In genomic region chr22:18022851-18023250, GRCh38 we compare ENCODE assay signal across 9 cellular contexts. TPM values are rescaled to one million over a fixed set of nuclear protein-coding genes. Genes with fewer than 3 reads are reported as not detected.
A peak's percentile ranks its signal among the peaks of the same experiment; 100 is the strongest.
DNase-seq lines count a peak whose midpoint lies in the region; ATAC-seq, FAIRE-seq and TF ChIP-seq lines count a peak whose summit lies in the region.
"Had no signal": no experiment of that assay in that cellular context is flagged by ENCODE, and none has a peak within 500 bp of the region (broad histone marks: within the 10 kb centered on the region; RNA-seq: fewer than 3 reads in every experiment).

No MANE protein-coding gene starts in this region.

- H3K27ac Mint-ChIP-seq in activated CD4-positive, alpha-beta T cell treated with anti-CD3 and anti-CD28 coated beads, Interleukin-2, amount 10 ng/mL, durations not matched to agents 24 days and 14 days, result no peak overlapping the region
- H3K27ac Mint-ChIP-seq in activated CD4-positive, alpha-beta T cell treated with anti-CD3 and anti-CD28 coated beads for 36 hours, result no peak overlapping the region

- peak overlapping the region; percentile 74 for H3K9ac ChIP-seq in adipocyte (ENCODE audit: low read length)
- H3K9ac ChIP-seq in keratinocyte (ENCODE audit: control insufficient read depth, extremely low read depth, insufficient read depth, low read length), result peak overlapping the region; percentile 88
- no peak overlapping the region for H3K9ac ChIP-seq in subcutaneous abdominal adipose tissue (ENCODE audit: low read length in 5 of 5)

- H3K9me3 Mint-ChIP-seq in activated CD4-positive, alpha-beta T cell treated with anti-CD3 and anti-CD28 coated beads, Interleukin-2, amount 10 ng/mL, durations not matched to agents 24 days and 14 days, result no peaks in the 10 kb centered on the region
- H3K9me3 Mint-ChIP-seq in activated CD4-positive, alpha-beta T cell treated with anti-CD3 and anti-CD28 coated beads for 36 hours (ENCODE audit: low read depth), result no peaks in the 10 kb centered on the region

- DNase-seq in activated CD4-positive, alpha-beta T cell treated with anti-CD3 and anti-CD28 coated beads, Interleukin-2, amount 10 ng/mL, durations not matched to agents 24 days and 14 days, result no peak
- DNase-seq in activated CD4-positive, alpha-beta T cell treated with anti-CD3 and anti-CD28 coated beads for 36 hours, result no peak
- DNase-seq in adipocyte (ENCODE audit: low read depth) (no peak), keratinocyte (ENCODE audit: low read depth, low spot score) (no peak), occipital lobe (lab: John Stamatoyannopoulos, UW) (no peak), posterior vena cava (ENCODE audit: low spot score) (no peak), T-helper 1 cell (no peak)

- peak; percentile 34 for FAIRE-seq in keratinocyte (lab: Jason Lieb, UNC)
- FAIRE-seq: GM19239 had no signal

- no peak for ATAC-seq in activated CD4-positive, alpha-beta T cell treated with anti-CD3 and anti-CD28 coated beads for 36 hours

- H3K9me3 ChIP-seq in adipocyte (ENCODE audit: control insufficient read depth, low read length), result no peaks in the 10 kb centered on the region
- H3K9me3 ChIP-seq in keratinocyte (ENCODE audit: control insufficient read depth, low read depth, low read length), result no peaks in the 10 kb centered on the region
- H3K9me3 ChIP-seq in subcutaneous abdominal adipose tissue (ENCODE audit: control insufficient read depth in 5 of 5, low read length in 5 of 5), result no peaks in the 10 kb centered on the region

- H4K20me1 ChIP-seq in keratinocyte (ENCODE audit: control insufficient read depth, extremely low read depth, insufficient read depth, low read length), result no peaks in the 10 kb centered on the region

- no peak overlapping the region for H3K4me3 ChIP-seq in adipocyte (ENCODE audit: low read length)
- peak overlapping the region; percentile 71 to 92 (median 74) for H3K4me3 ChIP-seq in keratinocyte (ENCODE audit: control insufficient read depth in 2 of 3, extremely low read depth in 1 of 3, insufficient read depth in 2 of 3, low read depth in 1 of 3, low read length in 3 of 3)
- peak overlapping the region in 1 of 5 donors; percentile 83 for H3K4me3 ChIP-seq in subcutaneous abdominal adipose tissue (ENCODE audit: low read depth in 1 of 5, low read length in 5 of 5)

- H2AFZ ChIP-seq in keratinocyte (ENCODE audit: control insufficient read depth, low read length), result peak overlapping the region; percentile 30

- no peaks in the 10 kb centered on the region for H3K27me3 ChIP-seq in adipocyte (replicated peaks; ENCODE audit: control insufficient read depth, insufficient read depth, low read length)
- no peaks in the 10 kb centered on the region for H3K27me3 ChIP-seq in keratinocyte (ENCODE audit: control insufficient read depth, extremely low read depth, insufficient read depth, low read length)
- no peaks in the 10 kb centered on the region for H3K27me3 ChIP-seq in subcutaneous abdominal adipose tissue (ENCODE audit: control insufficient read depth in 5 of 5, insufficient read depth in 4 of 5, low read length in 5 of 5)

- peak overlapping the region; percentile 88 for H3K27ac ChIP-seq in keratinocyte (ENCODE audit: control insufficient read depth, insufficient read depth, low read length)
- H3K27ac ChIP-seq in subcutaneous abdominal adipose tissue (ENCODE audit: low read depth, low read length), result peak overlapping the region; percentile 60

- H3K9me1 ChIP-seq in keratinocyte (ENCODE audit: control insufficient read depth, extremely low read depth, insufficient read depth, low read length), result no peaks in the 10 kb centered on the region

- H3K4me1 ChIP-seq in adipocyte (ENCODE audit: control insufficient read depth, insufficient read depth, low read length) (peaks cover 17% of the 10 kb centered on the region), keratinocyte (ENCODE audit: control insufficient read depth, extremely low read depth, insufficient read depth, low read length) (peaks cover 35% of the 10 kb centered on the region), subcutaneous abdominal adipose tissue (ENCODE audit: control insufficient read depth in 5 of 5, insufficient read depth in 5 of 5, low read length in 5 of 5) (peaks cover 6 to 24% (median 23%) of the 10 kb centered on the region in 5 donors)

- H3K4me1 Mint-ChIP-seq in activated CD4-positive, alpha-beta T cell treated with anti-CD3 and anti-CD28 coated beads, Interleukin-2, amount 10 ng/mL, durations not matched to agents 24 days and 14 days, result peaks cover 13% of the 10 kb centered on the region
- H3K4me1 Mint-ChIP-seq in activated CD4-positive, alpha-beta T cell treated with anti-CD3 and anti-CD28 coated beads for 36 hours, result peaks cover 11% of the 10 kb centered on the region

- H3K36me3 ChIP-seq in adipocyte (ENCODE audit: control insufficient read depth, insufficient read depth, low read length, severe bottlenecking), result no peaks in the 10 kb centered on the region
- peaks cover 0 to 3% of the 10 kb centered on the region in 2 experiments for H3K36me3 ChIP-seq in keratinocyte (ENCODE audit: control insufficient read depth in 2 of 2, extremely low read depth in 1 of 2, insufficient read depth in 2 of 2, low read length in 2 of 2)
- no peaks in the 10 kb centered on the region for H3K36me3 ChIP-seq in subcutaneous abdominal adipose tissue (ENCODE audit: control insufficient read depth in 5 of 5, insufficient read depth in 5 of 5, low read length in 5 of 5)

- intact Hi-C loops in activated CD4-positive, alpha-beta T cell treated with anti-CD3 and anti-CD28 coated beads, Interleukin-2, amount 10 ng/mL, durations not matched to agents 24 days and 14 days (cut with micrococcal nuclease), result loop anchor here (10.0 kb wide), 2 partner anchors 48 to 108 kb away; no protein-coding TSS in a partner anchor
- intact Hi-C loops in activated CD4-positive, alpha-beta T cell treated with anti-CD3 and anti-CD28 coated beads for 36 hours (cut with DNase I, micrococcal nuclease), result loop anchor here in 1 of 2 experiments (10.0 kb wide), 1 partner anchor 58 kb away; no protein-coding TSS in a partner anchor
- intact Hi-C loops in posterior vena cava (cut with DNase I), result no loop called here

- peak in 1 of 3 experiments; percentile 11 for TF ChIP-seq CTCF in keratinocyte (optimal IDR thresholded peaks at IDR 0.05 in 1 of 3, IDR thresholded peaks at IDR 0.05 in 1 of 3, conservative IDR thresholded peaks at IDR 0.05 in 1 of 3; ENCODE audit: extremely low read depth in 1 of 3, insufficient read depth in 2 of 3, low read length in 3 of 3)

- POLR2A ChIA-PET in activated CD4-positive, alpha-beta T cell treated with anti-CD3 and anti-CD28 coated beads for 36 hours (lab: Charles Lee), result no interaction called here

- dilution Hi-C loops in keratinocyte (cut with MboI; ENCODE audit: extremely low pct_ligation_motif_present, low sequenced_read_pairs), result no loop called here

- peaks cover 56% of the 10 kb centered on the region for H3K27me3 Mint-ChIP-seq in activated CD4-positive, alpha-beta T cell treated with anti-CD3 and anti-CD28 coated beads, Interleukin-2, amount 10 ng/mL, durations not matched to agents 24 days and 14 days
- H3K27me3 Mint-ChIP-seq in activated CD4-positive, alpha-beta T cell treated with anti-CD3 and anti-CD28 coated beads for 36 hours, result peaks cover 37% of the 10 kb centered on the region

- H3K36me3 Mint-ChIP-seq in activated CD4-positive, alpha-beta T cell treated with anti-CD3 and anti-CD28 coated beads, Interleukin-2, amount 10 ng/mL, durations not matched to agents 24 days and 14 days (ENCODE audit: low read depth), result no peaks in the 10 kb centered on the region
- no peaks in the 10 kb centered on the region for H3K36me3 Mint-ChIP-seq in activated CD4-positive, alpha-beta T cell treated with anti-CD3 and anti-CD28 coated beads for 36 hours (ENCODE audit: low read depth)

- peaks cover 47% of the 10 kb centered on the region for H3K79me2 ChIP-seq in keratinocyte (ENCODE audit: control insufficient read depth, insufficient read depth, low read length)

- CTCF ChIA-PET in activated CD4-positive, alpha-beta T cell treated with anti-CD3 and anti-CD28 coated beads for 36 hours (lab: Charles Lee), result interaction anchor here (0.6 to 1.5 kb wide), 6 partner anchors 21 to 193 kb away, joined by 3 to 9 read pairs (median 3); no protein-coding TSS in a partner anchor

- peak overlapping the region; percentile 83 for H3K4me3 Mint-ChIP-seq in activated CD4-positive, alpha-beta T cell treated with anti-CD3 and anti-CD28 coated beads, Interleukin-2, amount 10 ng/mL, durations not matched to agents 24 days and 14 days
- no peak overlapping the region for H3K4me3 Mint-ChIP-seq in activated CD4-positive, alpha-beta T cell treated with anti-CD3 and anti-CD28 coated beads for 36 hours

- H3K4me2 ChIP-seq in keratinocyte (ENCODE audit: control insufficient read depth, extremely low read depth, insufficient read depth, low read depth, low read length), result peak overlapping the region; percentile 99

RNA-seq across cellular contexts. Expression of gene MICAL3, which starts 1.5 kb away (rescaled TPM):
- total RNA-seq in activated CD4-positive, alpha-beta T cell treated with anti-CD3 and anti-CD28 coated beads, Interleukin-2, amount 10 ng/mL, durations not matched to agents 24 days and 14 days, result 47.0 and 51.2 TPM in 2 replicates
- total RNA-seq in activated CD4-positive, alpha-beta T cell treated with anti-CD3 and anti-CD28 coated beads for 36 hours, result 10 to 100 TPM; 21.9 to 22.5 TPM
- polyA plus RNA-seq in keratinocyte, result 22.5 to 50.2 TPM (median 27.9 TPM) in 3 replicates
- polyA plus RNA-seq in keratinocyte (2011; ENCODE audit: low read depth), result 17.8 TPM
- polyA plus RNA-seq in keratinocyte (2011; cell fraction: cytosol; rRNA removed), result 21.5 and 22.1 TPM in 2 replicates
- polyA plus RNA-seq in keratinocyte (2011; cell fraction: nucleus; rRNA removed), result 128 and 137 TPM in 2 replicates
- polyA plus RNA-seq in keratinocyte (2012; ENCODE audit: low replicate concordance), result 12.1 and 50.2 TPM in 2 replicates
- polyA minus RNA-seq in keratinocyte, result 35.6 to 129 TPM (median 77.2 TPM) in 3 replicates
- polyA minus RNA-seq in keratinocyte (2011; cell fraction: cytosol; rRNA and poly(A)+ RNA removed), result 19.6 TPM
- 57.6 and 129 TPM in 2 replicates for polyA minus RNA-seq in keratinocyte (2011; cell fraction: nucleus; rRNA and poly(A)+ RNA removed)
- total RNA-seq in occipital lobe (40.9 TPM), posterior vena cava (100 to 1,000 TPM; 106 to 114 TPM)

RNA-seq across cellular contexts. Expression of gene PEX26, which starts 54.9 kb away (rescaled TPM):
- total RNA-seq in activated CD4-positive, alpha-beta T cell treated with anti-CD3 and anti-CD28 coated beads, Interleukin-2, amount 10 ng/mL, durations not matched to agents 24 days and 14 days, result 53.5 and 54.0 TPM in 2 replicates
- total RNA-seq in activated CD4-positive, alpha-beta T cell treated with anti-CD3 and anti-CD28 coated beads for 36 hours, result 10 to 100 TPM; 50.7 to 58.0 TPM
- polyA plus RNA-seq in keratinocyte, result 20.8 to 25.7 TPM (median 23.0 TPM) in 3 replicates
- 1.5 TPM for polyA plus RNA-seq in keratinocyte (2011; ENCODE audit: low read depth)
- 23.0 and 25.0 TPM in 2 replicates for polyA plus RNA-seq in keratinocyte (2011; cell fraction: cytosol; rRNA removed)
- polyA plus RNA-seq in keratinocyte (2011; cell fraction: nucleus; rRNA removed), result 27.1 and 31.4 TPM in 2 replicates
- 9.4 and 31.3 TPM in 2 replicates for polyA plus RNA-seq in keratinocyte (2012; ENCODE audit: low replicate concordance)
- 36.8 to 71.0 TPM (median 38.8 TPM) in 3 replicates for polyA minus RNA-seq in keratinocyte
- 22.3 TPM for polyA minus RNA-seq in keratinocyte (2011; cell fraction: cytosol; rRNA and poly(A)+ RNA removed)
- 13.1 and 20.6 TPM in 2 replicates for polyA minus RNA-seq in keratinocyte (2011; cell fraction: nucleus; rRNA and poly(A)+ RNA removed)
- total RNA-seq in occipital lobe (15.6 TPM), posterior vena cava (10 to 100 TPM; 25.5 to 28.5 TPM)

Comparison
In these comparisons a context has a peak if more than half of its experiments do, and no peak if none do; other contexts are left out.
1. H3K9ac ChIP-seq: peak in adipocyte (single experiment) and keratinocyte (single experiment); none in subcutaneous abdominal adipose tissue (0 of 5).